Comparison of ENCODE assay signal across 21 cellular contexts in genomic region chr10:48627984-48628609, GRCh38. TPM values are rescaled to one million over a fixed set of nuclear protein-coding genes. Genes with fewer than 3 reads are reported as not detected.
DNase-seq lines count a peak whose midpoint lies in the region; ATAC-seq and TF ChIP-seq lines count a peak whose summit lies in the region.
"Had no signal": no experiment of that assay in that cellular context is flagged by ENCODE, and none has a peak within 500 bp of the region (broad histone marks: within the 10 kb centered on the region; RNA-seq: fewer than 3 reads in every experiment).

No MANE protein-coding gene starts in this region.

- H3K9me3 ChIP-seq in colonic mucosa: no peaks in the 10 kb centered on the region
- H3K9me3 ChIP-seq: gastrocnemius medialis, left ventricle myocardium inferior, spleen had no signal

- no peak overlapping the region for H3K27ac ChIP-seq in colonic mucosa
- H3K27ac ChIP-seq: gastrocnemius medialis, left ventricle myocardium inferior, spleen had no signal

- DNase-seq in AG10803 (ENCODE audit: low read depth) (peak; percentile 87), GM04504 (ENCODE audit: low read depth) (peak; percentile 47), NCI-H69 (lab: John Stamatoyannopoulos, UW) (peak; percentile 76), fibroblast of gingiva (ENCODE audit: low read depth) (peak; percentile 53), GM19240 (ENCODE audit: insufficient read length, low spot score) (no peak), colonic mucosa (no peak), NCI-H526 (lab: John Stamatoyannopoulos, UW) (no peak)
- DNase-seq: activated CD8-positive, alpha-beta memory T cell treated with anti-CD3 and anti-CD28 coated beads, Interleukin-2, amount 50 U/mL, for 4 hours; C1 segment of cervical spinal cord; gastrocnemius medialis; hypothalamus; left ventricle myocardium inferior; natural killer cell; NCI-H774; spleen; stimulated activated CD4-positive, alpha-beta T cell treated with anti-CD3 and anti-CD28 coated beads, Interleukin-4, amount 100 ng/mL, for 24 hours; stimulated activated naive CD4-positive, alpha-beta T cell treated with Interleukin-2 at 50 U/mL for 16 hours; T-helper 9 cell had no signal

- intact Hi-C loops in colonic mucosa (cut with DNase I): no loop called here

- no peak overlapping the region for H3K4me3 ChIP-seq in AG10803 (ENCODE audit: low read length)
- no peak overlapping the region for H3K4me3 ChIP-seq in colonic mucosa
- H3K4me3 ChIP-seq: gastrocnemius medialis, left ventricle myocardium inferior, spleen had no signal

- H3K9ac ChIP-seq in colonic mucosa (ENCODE audit: low read depth in 2 of 2, low read length in 2 of 2): no peak overlapping the region

- ATAC-seq in HG02885 (IDR thresholded peaks at IDR 0.05; ENCODE audit: poor library complexity, unreplicated experiment): no peak
- ATAC-seq: gastrocnemius medialis, WTC11 had no signal

- H3K36me3 ChIP-seq in colonic mucosa: no peaks in the 10 kb centered on the region
- H3K36me3 ChIP-seq: gastrocnemius medialis, left ventricle myocardium inferior, spleen had no signal

- no peak for TF ChIP-seq CTCF in AG10803 (conservative IDR thresholded peaks at IDR 0.05; ENCODE audit: low read length)
- TF ChIP-seq CTCF in colonic mucosa (IDR thresholded peaks at IDR 0.05): no peak

- H3K4me1 ChIP-seq in colonic mucosa: no peaks in the 10 kb centered on the region
- H3K4me1 ChIP-seq: gastrocnemius medialis had no signal

- no peaks in the 10 kb centered on the region for H3K27me3 ChIP-seq in colonic mucosa
- H3K27me3 ChIP-seq: gastrocnemius medialis, spleen had no signal

RNA-seq across cellular contexts. Expression of gene ARHGAP22, which starts 23.2 kb away (rescaled TPM):
- total RNA-seq in colonic mucosa: 1 to 10 TPM in 1 of 2 donors, under 1 TPM in 1; 0.86 to 1.6 TPM

RNA-seq across cellular contexts. Expression of gene WDFY4, which starts 56.6 kb away (rescaled TPM):
- total RNA-seq in colonic mucosa: 1 to 10 TPM; 1.5 to 1.6 TPM
- total RNA-seq: A673 had no signal

Comparison
In these comparisons a context has a peak if more than half of its experiments do, and no peak if none do; other contexts are left out.
1. DNase-seq: peak in AG10803 (single experiment), GM04504 (single experiment), NCI-H69 (single experiment) and fibroblast of gingiva (single experiment); none in GM19240 (single experiment), colonic mucosa (single experiment) and NCI-H526 (0 of 2).